Comparison of ENCODE assay signal across 20 cellular contexts in genomic region chr5:111165058-111165457, GRCh38. TPM values are rescaled to one million over a fixed set of nuclear protein-coding genes. Genes with fewer than 3 reads are reported as not detected.
DNase-seq lines count a peak whose midpoint lies in the region; ATAC-seq and TF ChIP-seq lines count a peak whose summit lies in the region.
"Had no signal": no experiment of that assay in that cellular context is flagged by ENCODE, and none has a peak within 500 bp of the region (broad histone marks: within the 10 kb centered on the region; RNA-seq: fewer than 3 reads in every experiment).

No MANE protein-coding gene starts in this region.

- H3K27ac Mint-ChIP-seq in neural progenitor cell = no peak overlapping the region
- H3K27ac Mint-ChIP-seq: CD14-positive monocyte; CD4-positive, alpha-beta memory T cell; HFFc6 had no signal

- DNase-seq in HEK293T (ENCODE audit: extremely low spot score) = peak; percentile 18
- DNase-seq in SJCRH30 = peak in 1 of 2 experiments; percentile 6
- peak; percentile 14 for DNase-seq in iPS-NIHi11 (ENCODE audit: low spot score)
- DNase-seq in neural progenitor cell (ENCODE audit: low spot score) = peak; percentile 26
- no peak for DNase-seq in putamen (ENCODE audit: low spot score)
- no peak for DNase-seq in effector CD4-positive, alpha-beta T cell
- DNase-seq: ACHN; AML-193; CD4-positive, alpha-beta memory T cell; DMS153; DMS79; GDM1; HCEC 1CT; HFFc6 had no signal

- ATAC-seq in GM18907 (IDR thresholded peaks at IDR 0.05; ENCODE audit: unreplicated experiment) = no peak
- ATAC-seq in HG03439 (IDR thresholded peaks at IDR 0.05; ENCODE audit: unreplicated experiment) = no peak

- TF ChIP-seq CTCF in neural progenitor cell (IDR thresholded peaks at IDR 0.05) = peak; percentile 3

- no peak overlapping the region for H3K9ac ChIP-seq in neural progenitor cell
- H3K9ac ChIP-seq: BLaER1, KMS-11 had no signal

- H2AFZ ChIP-seq in neural progenitor cell (replicated peaks) = peak overlapping the region; percentile 3

- H3K9me3 ChIP-seq in SJCRH30 (replicated peaks) (no peaks in the 10 kb centered on the region), neural progenitor cell (ENCODE audit: low read depth) (no peaks in the 10 kb centered on the region)
- H3K9me3 ChIP-seq: BLaER1 had no signal

- H3K36me3 ChIP-seq in SJCRH30 = no peaks in the 10 kb centered on the region
- H3K36me3 ChIP-seq in neural progenitor cell = no peaks in the 10 kb centered on the region
- H3K36me3 ChIP-seq: BLaER1 had no signal

- POLR2A ChIA-PET in HEK293T (lab: Yijun Ruan, JAX) = interaction anchor here (0.5 kb wide), 1 partner anchor 341 kb away, joined by 3 read pairs; no protein-coding TSS in a partner anchor

- no peaks in the 10 kb centered on the region for H3K79me2 ChIP-seq in neural progenitor cell (ENCODE audit: low read depth)

- H3K27ac ChIP-seq in SJCRH30 (peak overlapping the region; percentile 47), neural progenitor cell (no peak overlapping the region)
- H3K27ac ChIP-seq: BLaER1, HL-60, KMS-11 had no signal

- no peak overlapping the region for H3K4me2 ChIP-seq in neural progenitor cell
- H3K4me2 ChIP-seq: BLaER1, KMS-11 had no signal

- H3K36me3 Mint-ChIP-seq in neural progenitor cell = no peaks in the 10 kb centered on the region
- H3K36me3 Mint-ChIP-seq: CD14-positive monocyte; CD4-positive, alpha-beta memory T cell had no signal

- H3K4me1 Mint-ChIP-seq in neural progenitor cell = peaks cover 19% of the 10 kb centered on the region
- H3K4me1 Mint-ChIP-seq: CD14-positive monocyte; CD4-positive, alpha-beta memory T cell had no signal

- CTCF ChIA-PET in HEK293T (lab: Yijun Ruan, JAX) = no interaction called here

- H3K4me3 ChIP-seq in SJCRH30 (no peak overlapping the region), neural progenitor cell (no peak overlapping the region)
- H3K4me3 ChIP-seq: BLaER1 had no signal

- H3F3A ChIP-seq in neural progenitor cell (ENCODE audit: low read depth) = peaks cover 4% of the 10 kb centered on the region

- no peak overlapping the region for H3K4me3 Mint-ChIP-seq in neural progenitor cell
- H3K4me3 Mint-ChIP-seq: CD14-positive monocyte; CD4-positive, alpha-beta memory T cell; HFFc6 had no signal

- no peaks in the 10 kb centered on the region for H4K20me1 ChIP-seq in neural progenitor cell (ENCODE audit: low read depth)
- H4K20me1 ChIP-seq: BLaER1 had no signal

- H3K27me3 ChIP-seq in SJCRH30 (no peaks in the 10 kb centered on the region), neural progenitor cell (no peaks in the 10 kb centered on the region)
- H3K27me3 ChIP-seq: BLaER1 had no signal

- peaks cover 2% of the 10 kb centered on the region for H3K27me3 Mint-ChIP-seq in neural progenitor cell (ENCODE audit: insufficient read depth, low read depth)

- peaks cover 13% of the 10 kb centered on the region for H3K4me1 ChIP-seq in SJCRH30
- peaks cover 24% of the 10 kb centered on the region for H3K4me1 ChIP-seq in neural progenitor cell

- peaks cover 3% of the 10 kb centered on the region for H3K9me3 Mint-ChIP-seq in neural progenitor cell
- H3K9me3 Mint-ChIP-seq: HFFc6 had no signal

TF ChIP-seq in HEK293T, 16 proteins besides CTCF, POLR2A, EP300 and RAD21:
- TF ChIP-seq SP1 (IDR thresholded peaks at IDR 0.05) (no peak), FOXA1 (IDR thresholded peaks at IDR 0.05) (no peak)

RNA-seq across cellular contexts. Expression of gene CAMK4, which starts 59.1 kb away (rescaled TPM):
- 18.1 and 19.3 TPM in 2 replicates for total RNA-seq in SJCRH30 (2014; rRNA removed; shearing (Covaris generic))
- total RNA-seq in neural progenitor cell (ENCODE audit: low replicate concordance) = 3.3 and 5.0 TPM in 2 replicates

Comparison
In these comparisons a context has a peak if more than half of its experiments do, and no peak if none do; other contexts are left out.
1. DNase-seq: peak in HEK293T (single experiment), iPS-NIHi11 (single experiment) and neural progenitor cell (single experiment); none in putamen (single experiment) and effector CD4-positive, alpha-beta T cell (single experiment).